In the genomic region with DNA sequence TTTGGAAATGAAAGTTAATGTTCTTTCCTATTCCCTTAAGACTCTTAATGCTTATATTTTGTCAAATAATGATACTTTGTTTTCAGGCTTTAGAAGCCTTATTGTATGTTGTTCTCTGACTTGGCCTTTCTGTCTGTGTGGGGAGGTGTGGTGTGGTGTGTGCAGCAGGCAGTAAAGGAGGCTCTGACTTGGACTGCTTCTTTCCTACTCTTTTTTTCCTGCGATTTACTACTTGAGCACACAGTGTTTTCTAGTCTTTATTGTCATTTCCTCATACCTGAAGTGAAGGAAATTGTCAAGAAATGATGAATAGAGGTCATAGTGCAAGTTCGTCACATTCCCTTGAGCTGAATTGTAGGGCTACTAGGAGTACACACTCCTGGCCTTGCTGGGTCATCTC, we compare ENCODE assay signal across 35 cellular contexts. TPM values are rescaled to one million over a fixed set of nuclear protein-coding genes. Genes with fewer than 3 reads are reported as not detected.
"Had no signal": no experiment of that assay in that cellular context is flagged by ENCODE, and none has a peak within 500 bp of the region (broad histone marks: within the 10 kb centered on the region; RNA-seq: fewer than 3 reads in every experiment).

No MANE protein-coding gene starts in this region.

- H3K4me3 ChIP-seq: ascending aorta, cardiac muscle cell had no signal

- FAIRE-seq: bronchial epithelial cell, TTC549 had no signal

- H3K36me3 ChIP-seq: ascending aorta, cardiac muscle cell had no signal

- DNase-seq: activated B cell treated with CpG ODN at 0.5 μM for 24 hours; activated CD4-positive, alpha-beta memory T cell treated with anti-CD3 and anti-CD28 coated beads for 36 hours; activated CD4-positive, alpha-beta T cell treated with anti-CD3 and anti-CD28 coated beads for 4 hours; activated CD4-positive, alpha-beta T cell treated with anti-CD3 and anti-CD28 coated beads, Interleukin-2, amount 10 ng/mL, durations not matched to agents 24 days and 14 days; activated CD4-positive, alpha-beta T cell treated with anti-CD3 and anti-CD28 coated beads, Interleukin-2, amount 50 U/mL, for 1 hour; activated CD4-positive, alpha-beta T cell treated with anti-CD3 and anti-CD28 coated beads, Interleukin-2, amount 50 U/mL, for 4 hours; activated CD4-positive, CD25-positive, alpha-beta regulatory T cell treated with anti-CD3 and anti-CD28 coated beads, Interleukin-2, amount 50 U/mL, for 72 hours; activated CD8-positive, alpha-beta memory T cell treated with anti-CD3 and anti-CD28 coated beads, Interleukin-2, amount 50 U/mL, for 4 hours; activated CD8-positive, alpha-beta T cell treated with anti-CD3 and anti-CD28 coated beads for 36 hours; activated effector memory CD4-positive, alpha-beta T cell treated with anti-CD3 and anti-CD28 coated beads, Interleukin-2, amount 50 U/mL, for 16 hours; activated gamma-delta T cell treated with Interleukin-2 at 50 U/mL for 16 hours; activated naive CD4-positive, alpha-beta T cell; activated naive CD4-positive, alpha-beta T cell treated with anti-CD3 and anti-CD28 coated beads for 36 hours; activated naive CD4-positive, alpha-beta T cell treated with anti-CD3 and anti-CD28 coated beads, Interleukin-2, amount 50 U/mL, for 16 hours; activated naive CD8-positive, alpha-beta T cell treated with anti-CD3 and anti-CD28 coated beads for 36 hours; activated T-cell treated with anti-CD3 and anti-CD28 coated beads for 4 hours; activated T-cell treated with anti-CD3 and anti-CD28 coated beads, Interleukin-2, amount 50 U/mL, for 1 hour; activated T-cell treated with anti-CD3 and anti-CD28 coated beads, Interleukin-2, amount 50 U/mL, for 4 hours; activated T-cell treated with anti-CD3 and anti-CD28 coated beads, Interleukin-2, amount 50 U/mL, for 72 hours; amygdala; anterior cingulate cortex; caudate nucleus; cerebellar nuclear complex; T-helper 1 cell; T-helper 2 cell; T-helper 9 cell had no signal

- H3K9me3 ChIP-seq: ascending aorta had no signal

- H3K4me1 ChIP-seq: ascending aorta had no signal

- H3K27ac ChIP-seq: ascending aorta, cardiac muscle cell, VCaP had no signal

- ATAC-seq: activated CD8-positive, alpha-beta T cell treated with anti-CD3 and anti-CD28 coated beads for 36 hours; activated naive CD4-positive, alpha-beta T cell treated with anti-CD3 and anti-CD28 coated beads, Interleukin-2, amount 50 U/mL, for 72 hours; activated T-cell treated with anti-CD3 and anti-CD28 coated beads, Interleukin-2, amount 50 U/mL, for 4 hours; activated T-cell treated with anti-CD3 and anti-CD28 coated beads, Interleukin-2, amount 50 U/mL, for 72 hours; activated T-helper 17 cell treated with anti-CD3 and anti-CD28 coated beads, Interleukin-2, amount 50 U/mL, for 72 hours had no signal

- H3K27me3 ChIP-seq: ascending aorta, cardiac muscle cell had no signal

RNA-seq across cellular contexts. Expression of gene PIWIL1, which starts 26.9 kb away (rescaled TPM):
- total RNA-seq: activated B cell treated with CpG ODN at 0.5 μM for 24 hours; activated CD4-positive, alpha-beta memory T cell treated with anti-CD3 and anti-CD28 coated beads for 36 hours; activated CD4-positive, alpha-beta T cell treated with anti-CD3 and anti-CD28 coated beads, Interleukin-2, amount 10 ng/mL, durations not matched to agents 24 days and 14 days; activated CD8-positive, alpha-beta memory T cell treated with anti-CD3 and anti-CD28 coated beads for 36 hours; activated CD8-positive, alpha-beta T cell treated with anti-CD3 and anti-CD28 coated beads for 36 hours; activated naive CD4-positive, alpha-beta T cell treated with anti-CD3 and anti-CD28 coated beads for 36 hours; activated naive CD4-positive, alpha-beta T cell treated with anti-CD3 and anti-CD28 coated beads, Interleukin-2, amount 50 U/mL, for 72 hours; activated naive CD8-positive, alpha-beta T cell treated with anti-CD3 and anti-CD28 coated beads for 36 hours; activated T-cell treated with anti-CD3 and anti-CD28 coated beads, Interleukin-2, amount 50 U/mL, for 4 hours; activated T-cell treated with anti-CD3 and anti-CD28 coated beads, Interleukin-2, amount 50 U/mL, for 72 hours; activated T-helper 1 cell treated with anti-CD3 and anti-CD28 coated beads, Interleukin-12 subunit alpha, Interleukin-12 subunit beta, Interleukin-2, Interleukin-4 antibody, amounts not matched to agents 30 ng/mL and 10 ng/mL and 1 ng/mL, durations not matched to agents 14 hours and 24 hours and 36 hours; activated T-helper 17 cell treated with anti-CD3 and anti-CD28 coated beads, Interleukin-2, amount 50 U/mL, for 72 hours; ascending aorta; bronchial epithelial cell; cardiac muscle cell had no signal
